Comparison of ENCODE assay signal across 21 cellular contexts in the genomic region with DNA sequence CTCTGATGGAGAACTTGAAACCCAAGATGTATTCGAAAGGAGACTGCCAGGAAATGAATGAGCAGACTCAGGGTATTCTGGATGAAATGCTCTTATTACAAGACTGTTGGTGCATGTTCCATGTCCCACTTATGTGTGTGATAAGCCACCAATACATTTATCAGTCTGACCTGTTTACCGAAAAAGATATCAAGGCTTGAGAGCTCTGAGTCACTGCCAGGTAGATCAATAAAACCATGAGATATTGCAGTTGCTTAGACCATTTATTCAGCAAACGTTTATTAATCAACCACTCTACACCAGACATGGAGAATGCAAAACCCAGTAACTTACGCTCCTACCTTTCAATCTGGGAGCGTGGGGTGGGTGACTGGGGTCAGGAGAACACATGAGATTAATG. TPM values are rescaled to one million over a fixed set of nuclear protein-coding genes. Genes with fewer than 3 reads are reported as not detected.
"Had no signal": no experiment of that assay in that cellular context is flagged by ENCODE, and none has a peak within 500 bp of the region (broad histone marks: within the 10 kb centered on the region; RNA-seq: fewer than 3 reads in every experiment).

No MANE protein-coding gene starts in this region.

- H3K4me3 ChIP-seq: coronary artery, dorsolateral prefrontal cortex, esophagus muscularis mucosa, gastroesophageal sphincter, heart left ventricle, hepatocyte, left lung, lower lobe of right lung had no signal

- H3K36me3 Mint-ChIP-seq: immature natural killer cell, mesothelial cell of epicardium had no signal

- H3K27me3 ChIP-seq: dorsolateral prefrontal cortex, esophagus muscularis mucosa, foreskin keratinocyte, gastroesophageal sphincter, hepatocyte, left lung had no signal

- H3K9me3 Mint-ChIP-seq: immature natural killer cell, mesothelial cell of epicardium had no signal

- H3K4me1 ChIP-seq: esophagus muscularis mucosa, foreskin keratinocyte, gastroesophageal sphincter, heart left ventricle, left lung, lower lobe of right lung had no signal

- H3K4me3 Mint-ChIP-seq: immature natural killer cell, mesothelial cell of epicardium had no signal

- H3K4me1 Mint-ChIP-seq: immature natural killer cell, mesothelial cell of epicardium had no signal

- H3K9me3 ChIP-seq: esophagus muscularis mucosa, gastroesophageal sphincter, heart left ventricle, left lung, lower lobe of right lung had no signal

- H3K27ac ChIP-seq: coronary artery, dorsolateral prefrontal cortex, esophagus muscularis mucosa, foreskin keratinocyte, gastroesophageal sphincter, heart left ventricle, hepatocyte, left lung, lower lobe of right lung had no signal

- H3K27ac Mint-ChIP-seq: immature natural killer cell, mesothelial cell of epicardium had no signal

- ATAC-seq: foreskin keratinocyte, gastroesophageal sphincter, heart left ventricle, left cardiac atrium, left lung, left ventricle myocardium superior, lower lobe of right lung had no signal

- H3K36me3 ChIP-seq: esophagus muscularis mucosa, gastroesophageal sphincter, heart left ventricle, left lung, lower lobe of right lung had no signal

- DNase-seq: dermis blood vessel endothelial cell; dorsolateral prefrontal cortex; effector CD4-positive, alpha-beta T cell; effector memory CD4-positive, alpha-beta T cell; foreskin keratinocyte; heart left ventricle; hypothalamus; immature natural killer cell; islet precursor cell; kidney; left cardiac atrium; left lung; left ventricle myocardium superior; lower lobe of right lung; mesenchymal stem cell had no signal

RNA-seq across cellular contexts. Expression of gene CEMIP, which starts 17.3 kb away (rescaled TPM):
- total RNA-seq: endothelial cell of umbilical vein, left ventricle myocardium superior had no signal
